ENCODE assay signal across 1 cellular context in genomic region chr9:86676426-86676825, GRCh38.
TF ChIP-seq lines count a peak whose summit lies in the region.

No MANE protein-coding gene starts in this region.

TF ChIP-seq in HepG2, 621 proteins besides CTCF, POLR2A, EP300 and RAD21 (continued from another document):
- TF ChIP-seq ZSCAN30 (CRISPR knock-in tag; IDR thresholded peaks at IDR 0.05) = no peak
- TF ChIP-seq JARID2 (CRISPR knock-in tag; IDR thresholded peaks at IDR 0.05; ENCODE audit: insufficient replicate concordance) = no peak
- no peak for TF ChIP-seq TOPORS (CRISPR knock-in tag; IDR thresholded peaks at IDR 0.05)
- TF ChIP-seq PLRG1 (conservative IDR thresholded peaks at IDR 0.05) = no peak
- TF ChIP-seq ZBTB7A (CRISPR knock-in tag; IDR thresholded peaks at IDR 0.05) = no peak
